ENCODE assay signal across 22 cellular contexts in the genomic region with DNA sequence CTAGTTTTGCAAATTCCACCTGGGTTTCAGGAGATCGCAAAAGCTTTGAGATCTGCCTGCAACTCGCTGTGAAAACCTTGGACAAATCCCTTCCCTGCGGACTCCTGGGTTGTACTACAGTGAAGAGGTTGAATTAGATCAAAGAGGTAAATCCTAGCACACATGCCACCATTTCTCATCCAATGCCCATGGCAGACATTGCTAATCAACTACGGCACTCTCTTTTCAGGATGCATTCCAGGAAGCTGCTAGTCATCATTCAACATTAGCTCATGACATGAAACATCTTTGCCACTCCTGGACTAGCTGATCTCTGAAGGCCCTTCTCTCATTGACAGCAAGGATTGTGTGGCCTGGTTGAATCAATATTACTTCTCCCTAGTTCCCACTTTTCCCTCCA. TPM values are rescaled to one million over a fixed set of nuclear protein-coding genes. Genes with fewer than 3 reads are reported as not detected.
"Had no signal": no experiment of that assay in that cellular context is flagged by ENCODE, and none has a peak within 500 bp of the region (broad histone marks: within the 10 kb centered on the region; RNA-seq: fewer than 3 reads in every experiment).

No MANE protein-coding gene starts in this region.

- H3K4me3 Mint-ChIP-seq: activated CD4-positive, alpha-beta memory T cell treated with anti-CD3 and anti-CD28 coated beads, Interleukin-2, amount 10 ng/mL, durations not matched to agents 7 days and 5 days; activated CD4-positive, alpha-beta T cell treated with anti-CD3 and anti-CD28 coated beads for 36 hours; activated CD8-positive, alpha-beta memory T cell treated with anti-CD3 and anti-CD28 coated beads, Interleukin-2, amount 10 ng/mL, durations not matched to agents 7 days and 5 days; activated naive CD8-positive, alpha-beta T cell treated with anti-CD3 and anti-CD28 coated beads, Interleukin-2, amount 10 ng/mL, durations not matched to agents 7 days and 5 days; activated T-helper 17 cell treated with anti-CD3 and anti-CD28 coated beads, Interleukin-2, amount 50 U/mL, for 72 hours; neural crest cell; T-helper 2 cell treated with Interferon-gamma antibody and Interleukin-4, amounts not matched to agents 5 μg/mL and 100 μg/mL, for 36 hours; WTC11 had no signal

- H3K4me1 ChIP-seq: colonic mucosa had no signal

- H3K36me3 Mint-ChIP-seq: activated CD8-positive, alpha-beta memory T cell treated with anti-CD3 and anti-CD28 coated beads, Interleukin-2, amount 10 ng/mL, durations not matched to agents 7 days and 5 days; activated naive CD8-positive, alpha-beta T cell treated with anti-CD3 and anti-CD28 coated beads, Interleukin-2, amount 10 ng/mL, durations not matched to agents 7 days and 5 days had no signal

- H3K4me3 ChIP-seq: colonic mucosa, lung, psoas muscle, tibial artery had no signal

- H3K9me3 ChIP-seq: colonic mucosa, psoas muscle, tibial artery had no signal

- ATAC-seq: activated CD4-positive, alpha-beta T cell treated with anti-CD3 and anti-CD28 coated beads for 36 hours; activated CD8-positive, alpha-beta memory T cell treated with anti-CD3 and anti-CD28 coated beads, Interleukin-2, amount 10 ng/mL, durations not matched to agents 7 days and 5 days; activated T-helper 17 cell treated with anti-CD3 and anti-CD28 coated beads, Interleukin-2, amount 50 U/mL, for 72 hours; left colon; psoas muscle; right cardiac atrium; stimulated activated naive CD8-positive, alpha-beta T cell treated with anti-CD3 and anti-CD28 coated beads, Interleukin-15, Interleukin-2, amounts not matched to agents 100 U/mL and 50 U/mL, for 24 hours; WTC11 had no signal

- H3K9me3 Mint-ChIP-seq: activated CD4-positive, alpha-beta memory T cell treated with anti-CD3 and anti-CD28 coated beads, Interleukin-2, amount 10 ng/mL, durations not matched to agents 7 days and 5 days; activated naive CD8-positive, alpha-beta T cell treated with anti-CD3 and anti-CD28 coated beads, Interleukin-2, amount 10 ng/mL, durations not matched to agents 7 days and 5 days; activated T-helper 17 cell treated with anti-CD3 and anti-CD28 coated beads, Interleukin-2, amount 50 U/mL, for 72 hours; neural crest cell; T-helper 2 cell treated with Interferon-gamma antibody and Interleukin-4, amounts not matched to agents 5 μg/mL and 100 μg/mL, for 36 hours had no signal

- H3K27ac Mint-ChIP-seq: activated CD4-positive, alpha-beta memory T cell treated with anti-CD3 and anti-CD28 coated beads, Interleukin-2, amount 10 ng/mL, durations not matched to agents 7 days and 5 days; activated CD4-positive, alpha-beta T cell treated with anti-CD3 and anti-CD28 coated beads for 36 hours; activated CD8-positive, alpha-beta memory T cell treated with anti-CD3 and anti-CD28 coated beads, Interleukin-2, amount 10 ng/mL, durations not matched to agents 7 days and 5 days; activated naive CD8-positive, alpha-beta T cell treated with anti-CD3 and anti-CD28 coated beads, Interleukin-2, amount 10 ng/mL, durations not matched to agents 7 days and 5 days; activated T-helper 17 cell treated with anti-CD3 and anti-CD28 coated beads, Interleukin-2, amount 50 U/mL, for 72 hours; T-helper 2 cell treated with Interferon-gamma antibody and Interleukin-4, amounts not matched to agents 5 μg/mL and 100 μg/mL, for 36 hours had no signal

- H3K36me3 ChIP-seq: colonic mucosa, tibial artery had no signal

- H3K4me1 Mint-ChIP-seq: activated T-helper 17 cell treated with anti-CD3 and anti-CD28 coated beads, Interleukin-2, amount 50 U/mL, for 72 hours had no signal

- DNase-seq: activated CD4-positive, alpha-beta memory T cell treated with anti-CD3 and anti-CD28 coated beads, Interleukin-2, amount 10 ng/mL, durations not matched to agents 7 days and 5 days; activated CD4-positive, alpha-beta T cell treated with anti-CD3 and anti-CD28 coated beads for 36 hours; activated CD8-positive, alpha-beta memory T cell treated with anti-CD3 and anti-CD28 coated beads, Interleukin-2, amount 10 ng/mL, durations not matched to agents 7 days and 5 days; activated naive CD4-positive, alpha-beta T cell; activated naive CD8-positive, alpha-beta T cell treated with anti-CD3 and anti-CD28 coated beads, Interleukin-2, amount 10 ng/mL, durations not matched to agents 7 days and 5 days; amygdala; caudate nucleus; colonic mucosa; effector CD8-positive, alpha-beta T cell; glutamatergic neuron; hippocampal formation; left colon; psoas muscle; right cardiac atrium; stimulated activated naive CD8-positive, alpha-beta T cell treated with anti-CD3 and anti-CD28 coated beads, Interleukin-15, Interleukin-2, amounts not matched to agents 100 U/mL and 50 U/mL, for 24 hours; substantia nigra; tibial artery had no signal

- H3K27me3 ChIP-seq: colonic mucosa, tibial artery had no signal

- H3K27ac ChIP-seq: colonic mucosa, psoas muscle, tibial artery had no signal

RNA-seq across cellular contexts. Expression of gene PCDH1, which starts 46.1 kb away (rescaled TPM):
- total RNA-seq: activated CD4-positive, alpha-beta memory T cell treated with anti-CD3 and anti-CD28 coated beads, Interleukin-2, amount 10 ng/mL, durations not matched to agents 7 days and 5 days; activated CD4-positive, alpha-beta T cell treated with anti-CD3 and anti-CD28 coated beads for 36 hours; activated CD8-positive, alpha-beta memory T cell treated with anti-CD3 and anti-CD28 coated beads, Interleukin-2, amount 10 ng/mL, durations not matched to agents 7 days and 5 days; activated naive CD8-positive, alpha-beta T cell treated with anti-CD3 and anti-CD28 coated beads, Interleukin-2, amount 10 ng/mL, durations not matched to agents 7 days and 5 days had no signal
